ENCODE assay signal across 8 cellular contexts in genomic region chr4:185011408-185011807, GRCh38. TPM values are rescaled to one million over a fixed set of nuclear protein-coding genes. Genes with fewer than 3 reads are reported as not detected.
DNase-seq lines count a peak whose midpoint lies in the region; ATAC-seq and TF ChIP-seq lines count a peak whose summit lies in the region.

No MANE protein-coding gene starts in this region.

- H3K27me3 ChIP-seq in upper lobe of left lung, result peaks cover 0 to 13% (median 3%) of the 10 kb centered on the region in 4 donors

- no peaks in the 10 kb centered on the region for H3K36me3 ChIP-seq in upper lobe of left lung

- no peaks in the 10 kb centered on the region for H3K9me3 ChIP-seq in upper lobe of left lung

- DNase-seq in natural killer cell treated with Interleukin-12 subunit alpha and Interleukin-12 subunit beta and Interleukin-15 and Interleukin-18, amount 100 ng/mL, for 72 hours (ENCODE audit: low spot score), result peak; percentile 35
- DNase-seq in natural killer cell (no peak), NCI-H82 (lab: John Stamatoyannopoulos, UW) (peak; percentile 53), epithelial cell of esophagus (ENCODE audit: low read depth) (peak; percentile 14), upper lobe of left lung (peak in 1 of 2 donors; percentile 70), Ammon's horn (ENCODE audit: low spot score) (no peak)
- DNase-seq in activated CD8-positive, alpha-beta memory T cell treated with anti-CD3 and anti-CD28 coated beads, Interleukin-2, amount 50 U/mL, for 48 hours, result no peak

- H3K27ac Mint-ChIP-seq in natural killer cell treated with Interleukin-12 subunit alpha and Interleukin-12 subunit beta and Interleukin-15 and Interleukin-18, amount 100 ng/mL, for 72 hours, result no peak overlapping the region
- H3K27ac Mint-ChIP-seq in natural killer cell, result no peak overlapping the region

- no peak overlapping the region for H3K27ac ChIP-seq in upper lobe of left lung

- H3K4me3 Mint-ChIP-seq in natural killer cell treated with Interleukin-12 subunit alpha and Interleukin-12 subunit beta and Interleukin-15 and Interleukin-18, amount 100 ng/mL, for 72 hours, result no peak overlapping the region
- H3K4me3 Mint-ChIP-seq in natural killer cell, result no peak overlapping the region

- H3K4me1 ChIP-seq in upper lobe of left lung, result peaks cover 0 to 6% (median 0%) of the 10 kb centered on the region in 4 donors

- no peak for ATAC-seq in natural killer cell treated with Interleukin-12 subunit alpha and Interleukin-12 subunit beta and Interleukin-15 and Interleukin-18, amount 100 ng/mL, for 72 hours
- ATAC-seq in natural killer cell (no peak), upper lobe of left lung (ENCODE audit: low FRiP score in 2 of 2) (peak in 1 of 2 donors; percentile 22), GM19467 (IDR thresholded peaks at IDR 0.05; ENCODE audit: unreplicated experiment) (no peak)

- intact Hi-C loops in natural killer cell (cut with micrococcal nuclease), result no loop called here

- no peaks in the 10 kb centered on the region for H3K9me3 Mint-ChIP-seq in natural killer cell treated with Interleukin-12 subunit alpha and Interleukin-12 subunit beta and Interleukin-15 and Interleukin-18, amount 100 ng/mL, for 72 hours
- no peaks in the 10 kb centered on the region for H3K9me3 Mint-ChIP-seq in natural killer cell

- no peaks in the 10 kb centered on the region for H3K36me3 Mint-ChIP-seq in natural killer cell treated with Interleukin-12 subunit alpha and Interleukin-12 subunit beta and Interleukin-15 and Interleukin-18, amount 100 ng/mL, for 72 hours
- H3K36me3 Mint-ChIP-seq in natural killer cell, result no peaks in the 10 kb centered on the region

- TF ChIP-seq CTCF in natural killer cell (IDR thresholded peaks at IDR 0.05), result no peak
- peak; percentile 52 for TF ChIP-seq CTCF in epithelial cell of esophagus (IDR thresholded peaks at IDR 0.05; ENCODE audit: insufficient read depth, low read depth, low read length, missing control alignments)
- TF ChIP-seq CTCF in upper lobe of left lung (IDR thresholded peaks at IDR 0.05), result peak in 5 of 6 experiments; percentile 14 to 38 (median 28)

- TF ChIP-seq EP300 in upper lobe of left lung (IDR thresholded peaks at IDR 0.05), result no peak

- H3K4me1 Mint-ChIP-seq in natural killer cell treated with Interleukin-12 subunit alpha and Interleukin-12 subunit beta and Interleukin-15 and Interleukin-18, amount 100 ng/mL, for 72 hours (ENCODE audit: low read depth in 2 of 2), result no peaks in the 10 kb centered on the region
- H3K4me1 Mint-ChIP-seq in natural killer cell, result no peaks in the 10 kb centered on the region

- H3K27me3 Mint-ChIP-seq in natural killer cell treated with Interleukin-12 subunit alpha and Interleukin-12 subunit beta and Interleukin-15 and Interleukin-18, amount 100 ng/mL, for 72 hours, result peaks cover 43 to 80% of the 10 kb centered on the region in 2 donors
- peaks cover 49 to 67% of the 10 kb centered on the region in 2 donors for H3K27me3 Mint-ChIP-seq in natural killer cell (ENCODE audit: low read depth in 2 of 2)

- WGBS in upper lobe of left lung, 2 donors, result 16 to 19% methylated on average over 8 of the region's 8 CpGs

- TF ChIP-seq POLR2A in upper lobe of left lung (IDR thresholded peaks at IDR 0.05), result no peak

- H3K4me3 ChIP-seq in epithelial cell of esophagus (ENCODE audit: low read length) (no peak overlapping the region), upper lobe of left lung (no peak overlapping the region)

RNA-seq across cellular contexts. Expression of gene HELT, which starts 6.9 kb away (rescaled TPM):
- total RNA-seq in natural killer cell treated with Interleukin-12 subunit alpha and Interleukin-12 subunit beta and Interleukin-15 and Interleukin-18, amount 100 ng/mL, for 72 hours, result not detected
- not detected for total RNA-seq in natural killer cell
- total RNA-seq in upper lobe of left lung, result 1 to 10 TPM in 2 of 6 donors, not detected in 4; 1.3 to 1.6 TPM

Comparison
In these comparisons a context has a peak if more than half of its experiments do, and no peak if none do; other contexts are left out.
1. DNase-seq: peak in natural killer cell treated with Interleukin-12 subunit alpha and Interleukin-12 subunit beta and Interleukin-15 and Interleukin-18, amount 100 ng/mL, for 72 hours (single experiment), NCI-H82 (single experiment) and epithelial cell of esophagus (single experiment); none in natural killer cell (single experiment), Ammon's horn (single experiment) and activated CD8-positive, alpha-beta memory T cell treated with anti-CD3 and anti-CD28 coated beads, Interleukin-2, amount 50 U/mL, for 48 hours (single experiment).